In genomic region chr5:180807654-180808414, GRCh38 we compare ENCODE assay signal across 8 cellular contexts. TPM values are rescaled to one million over a fixed set of nuclear protein-coding genes. Genes with fewer than 3 reads are reported as not detected.
DNase-seq lines count a peak whose midpoint lies in the region; ATAC-seq and TF ChIP-seq lines count a peak whose summit lies in the region.

No MANE protein-coding gene starts in this region.

- H3K27me3 Mint-ChIP-seq in activated naive CD4-positive, alpha-beta T cell treated with anti-CD3 and anti-CD28 coated beads, Interleukin-2, amount 10 ng/mL, durations not matched to agents 7 days and 5 days, result peaks cover 4% of the 10 kb centered on the region

- H3K23ac ChIP-seq in mesenchymal stem cell (ENCODE audit: low read length in 2 of 2), result peak overlapping the region in 1 of 2 experiments; percentile 87

- peak overlapping the region; percentile 100 for H3K27ac Mint-ChIP-seq in activated naive CD4-positive, alpha-beta T cell treated with anti-CD3 and anti-CD28 coated beads, Interleukin-2, amount 10 ng/mL, durations not matched to agents 7 days and 5 days

- peak overlapping the region in 1 of 2 experiments; percentile 15 for H2BK12ac ChIP-seq in mesenchymal stem cell (ENCODE audit: low read length in 2 of 2)

- H3K4me3 Mint-ChIP-seq in activated naive CD4-positive, alpha-beta T cell treated with anti-CD3 and anti-CD28 coated beads, Interleukin-2, amount 10 ng/mL, durations not matched to agents 7 days and 5 days, result peak overlapping the region; percentile 77

- H3K9me3 ChIP-seq in mesenchymal stem cell (ENCODE audit: control insufficient read depth, low read length) (no peaks in the 10 kb centered on the region), upper lobe of right lung (no peaks in the 10 kb centered on the region)

- H3K18ac ChIP-seq in mesenchymal stem cell (ENCODE audit: low read depth in 1 of 2, low read length in 2 of 2), result no peak overlapping the region

- peaks cover 48% of the 10 kb centered on the region for H3K36me3 Mint-ChIP-seq in activated naive CD4-positive, alpha-beta T cell treated with anti-CD3 and anti-CD28 coated beads, Interleukin-2, amount 10 ng/mL, durations not matched to agents 7 days and 5 days

- H3K9me3 Mint-ChIP-seq in activated naive CD4-positive, alpha-beta T cell treated with anti-CD3 and anti-CD28 coated beads, Interleukin-2, amount 10 ng/mL, durations not matched to agents 7 days and 5 days, result no peaks in the 10 kb centered on the region

- no peak overlapping the region for H3K4ac ChIP-seq in mesenchymal stem cell (ENCODE audit: low read depth in 1 of 2, low read length in 2 of 2)

- peak overlapping the region; percentile 17 for H3K4me2 ChIP-seq in mesenchymal stem cell (ENCODE audit: low read length, poor library complexity, severe bottlenecking)

- H3K27ac ChIP-seq in mesenchymal stem cell (ENCODE audit: low read length, poor library complexity, severe bottlenecking) (no peak overlapping the region), upper lobe of right lung (peak overlapping the region; percentile 97)

- H3K36me3 ChIP-seq in mesenchymal stem cell (ENCODE audit: control insufficient read depth in 1 of 2, insufficient read depth in 2 of 2, low read depth in 1 of 2, low read length in 2 of 2), result peaks cover 24 to 25% of the 10 kb centered on the region in 2 experiments
- no peaks in the 10 kb centered on the region for H3K36me3 ChIP-seq in upper lobe of right lung

- in situ Hi-C loops in astrocyte of the cerebellum (cut with HindIII; ENCODE audit: low sequenced_read_pairs), result no loop called here

- no peak overlapping the region for H4K91ac ChIP-seq in mesenchymal stem cell (ENCODE audit: low read length)

- peaks cover 66% of the 10 kb centered on the region for H3K4me1 Mint-ChIP-seq in activated naive CD4-positive, alpha-beta T cell treated with anti-CD3 and anti-CD28 coated beads, Interleukin-2, amount 10 ng/mL, durations not matched to agents 7 days and 5 days

- CTCF ChIA-PET in activated naive CD4-positive, alpha-beta T cell treated with anti-CD3 and anti-CD28 coated beads, Interleukin-2, amount 10 ng/mL, durations not matched to agents 7 days and 5 days (lab: Charles Lee), result interaction anchor here (0.8 to 1.8 kb wide), 2 partner anchors 23 to 56 kb away, joined by 3 to 11 read pairs; no protein-coding TSS in a partner anchor

- H3K79me1 ChIP-seq in mesenchymal stem cell (replicated peaks; ENCODE audit: low read length, poor library complexity, severe bottlenecking), result peaks cover 28% of the 10 kb centered on the region

- H3K4me3 ChIP-seq in astrocyte of the cerebellum (ENCODE audit: low read depth, low read length) (peak overlapping the region; percentile 76), mesenchymal stem cell (ENCODE audit: insufficient read depth in 1 of 2, low read depth in 1 of 2, low read length in 2 of 2) (peak overlapping the region in 1 of 2 experiments; percentile 94), upper lobe of right lung (peak overlapping the region; percentile 64)

- peak overlapping the region; percentile 40 for H2AK5ac ChIP-seq in mesenchymal stem cell (ENCODE audit: low read length, severe bottlenecking)

- H2BK120ac ChIP-seq in mesenchymal stem cell (ENCODE audit: low read depth, low read length), result no peak overlapping the region

- intact Hi-C loops in upper lobe of right lung (cut with DNase I), result no loop called here

- no peak for TF ChIP-seq CTCF in astrocyte of the cerebellum (IDR thresholded peaks at IDR 0.05; ENCODE audit: low read depth, low read length, missing control alignments)
- no peak for TF ChIP-seq CTCF in upper lobe of right lung (IDR thresholded peaks at IDR 0.05)

- H3K9ac ChIP-seq in mesenchymal stem cell (ENCODE audit: low read length), result peak overlapping the region; percentile 94

- H3K14ac ChIP-seq in mesenchymal stem cell (ENCODE audit: low read length in 2 of 2), result no peak overlapping the region

- H2BK15ac ChIP-seq in mesenchymal stem cell (ENCODE audit: low read depth, poor library complexity, severe bottlenecking), result no peak overlapping the region

- H3K4me1 ChIP-seq in mesenchymal stem cell (ENCODE audit: control insufficient read depth, insufficient read depth, low read depth, low read length) (peaks cover 39% of the 10 kb centered on the region), upper lobe of right lung (peaks cover 68% of the 10 kb centered on the region)

- no peak overlapping the region for H4K8ac ChIP-seq in mesenchymal stem cell (ENCODE audit: low read length)

- 79% methylated on average over 6 of the region's 6 CpGs for WGBS in mesenchymal stem cell

- H3K27me3 ChIP-seq in mesenchymal stem cell (ENCODE audit: control insufficient read depth in 1 of 2, insufficient read depth in 1 of 2, low read length in 2 of 2) (no peaks in the 10 kb centered on the region), upper lobe of right lung (no peaks in the 10 kb centered on the region)

- H2BK5ac ChIP-seq in mesenchymal stem cell (ENCODE audit: low read depth, low read length, poor library complexity, severe bottlenecking), result no peak overlapping the region

- no peak overlapping the region for H2AFZ ChIP-seq in mesenchymal stem cell (ENCODE audit: low read depth, low read length)

- DNase-seq in activated naive CD4-positive, alpha-beta T cell treated with anti-CD3 and anti-CD28 coated beads, Interleukin-2, amount 10 ng/mL, durations not matched to agents 7 days and 5 days, result no peak
- no peak for DNase-seq in activated naive CD4-positive, alpha-beta T cell treated with Interleukin-2 at 50 U/mL for 16 hours
- DNase-seq in astrocyte of the cerebellum (ENCODE audit: low read depth) (no peak), mesenchymal stem cell (no peak), upper lobe of right lung (no peak), iPS-NIHi7 (ENCODE audit: extremely low spot score) (no peak), HCEC 1CT (no peak), UCSD-AML1 (lab: John Stamatoyannopoulos, UW; ENCODE audit: unreplicated experiment) (no peak)

- no peak for ATAC-seq in upper lobe of right lung

RNA-seq across cellular contexts. Expression of gene MGAT1, which starts 5.2 kb away (rescaled TPM):
- 103 TPM for polyA plus RNA-seq in mesenchymal stem cell (2013, experiment 1 of 2)
- 105 TPM for polyA plus RNA-seq in mesenchymal stem cell (2013, experiment 2 of 2)
- total RNA-seq in upper lobe of right lung, result 216 TPM

RNA-seq across cellular contexts. Expression of gene ZFP62, which starts 53.2 kb away (rescaled TPM):
- 11.2 TPM for polyA plus RNA-seq in mesenchymal stem cell (2013, experiment 1 of 2)
- polyA plus RNA-seq in mesenchymal stem cell (2013, experiment 2 of 2), result 10.5 TPM
- total RNA-seq in upper lobe of right lung, result 22.6 TPM
